14 cellular contexts compared by ENCODE assay signal in the genomic region with DNA sequence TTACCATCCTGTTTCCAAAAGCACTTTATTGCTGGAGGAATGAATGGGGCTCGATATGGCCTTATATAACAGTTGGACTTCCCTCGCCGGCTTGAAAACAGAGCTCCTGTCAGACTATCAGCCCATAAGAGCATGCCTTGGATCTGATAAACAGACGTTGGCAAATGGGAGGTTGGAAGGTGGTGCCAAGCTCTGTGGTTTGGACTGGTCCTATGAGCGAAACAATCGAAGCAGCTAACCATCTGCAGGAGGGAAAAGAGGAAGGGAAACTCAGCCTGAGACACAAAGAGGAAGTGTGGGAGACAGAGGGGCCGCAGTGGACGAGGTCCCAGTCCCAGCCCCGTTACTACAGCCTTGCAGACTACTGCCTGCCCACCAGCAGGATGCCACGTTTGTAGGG.
DNase-seq lines count a peak whose midpoint lies in the region; ATAC-seq and TF ChIP-seq lines count a peak whose summit lies in the region.
"Had no signal": no experiment of that assay in that cellular context is flagged by ENCODE, and none has a peak within 500 bp of the region (broad histone marks: within the 10 kb centered on the region; RNA-seq: fewer than 3 reads in every experiment).

No MANE protein-coding gene starts in this region.

- no peak overlapping the region for H3K27ac Mint-ChIP-seq in CD8-positive, alpha-beta T cell
- H3K27ac Mint-ChIP-seq: activated T-cell treated with anti-CD3 and anti-CD28 coated beads, Interleukin-2, amount 50 U/mL, for 24 hours had no signal

- H3K9me3 Mint-ChIP-seq in CD8-positive, alpha-beta T cell, result no peaks in the 10 kb centered on the region
- H3K9me3 Mint-ChIP-seq: activated T-cell treated with anti-CD3 and anti-CD28 coated beads, Interleukin-2, amount 50 U/mL, for 24 hours; naive thymus-derived CD8-positive, alpha-beta T cell had no signal

- in situ Hi-C loops in G401 (cut with HindIII; ENCODE audit: low sequenced_read_pairs), result no loop called here

- no peaks in the 10 kb centered on the region for H3K4me1 ChIP-seq in CD8-positive, alpha-beta T cell (ENCODE audit: insufficient read depth, low read length)

- POLR2A ChIA-PET in CD8-positive, alpha-beta T cell (lab: Charles Lee), result no interaction called here

- intact Hi-C loops in CD8-positive, alpha-beta T cell (cut with DNase I, micrococcal nuclease), result no loop called here

- H3K4me1 Mint-ChIP-seq in CD8-positive, alpha-beta T cell (ENCODE audit: low read depth), result no peaks in the 10 kb centered on the region

- DNase-seq in G401 (ENCODE audit: low spot score), result peak; percentile 81
- peak; percentile 99 for DNase-seq in NOMO-1 treated with DMSO at 0.1 percent for 48 hours (lab: John Stamatoyannopoulos, UW; ENCODE audit: unreplicated experiment)
- peak; percentile 29 for DNase-seq in globus pallidus (ENCODE audit: low spot score)
- no peak for DNase-seq in midbrain (lab: John Stamatoyannopoulos, UW)
- DNase-seq in CD8-positive, alpha-beta T cell, result no peak
- DNase-seq: activated T-cell treated with anti-CD3 and anti-CD28 coated beads, Interleukin-2, amount 50 U/mL, for 24 hours; brain microvascular endothelial cell; GOT3; naive thymus-derived CD8-positive, alpha-beta T cell; NCI-H1092 had no signal

- no peak overlapping the region for H3K27ac ChIP-seq in CD8-positive, alpha-beta T cell (ENCODE audit: low read depth, low read length)
- H3K27ac ChIP-seq: brain microvascular endothelial cell, C4-2B had no signal

- peaks cover 4% of the 10 kb centered on the region for H3K27me3 Mint-ChIP-seq in CD8-positive, alpha-beta T cell (ENCODE audit: low read depth)
- H3K27me3 Mint-ChIP-seq: activated T-cell treated with anti-CD3 and anti-CD28 coated beads, Interleukin-2, amount 50 U/mL, for 24 hours had no signal

- H3K4me3 Mint-ChIP-seq in CD8-positive, alpha-beta T cell, result no peak overlapping the region
- H3K4me3 Mint-ChIP-seq: activated T-cell treated with anti-CD3 and anti-CD28 coated beads, Interleukin-2, amount 50 U/mL, for 24 hours; naive thymus-derived CD8-positive, alpha-beta T cell had no signal

- no peaks in the 10 kb centered on the region for H3K36me3 ChIP-seq in CD8-positive, alpha-beta T cell (ENCODE audit: insufficient read depth, low read length)
- H3K36me3 ChIP-seq: brain microvascular endothelial cell had no signal

- H3K9me3 ChIP-seq in CD8-positive, alpha-beta T cell (ENCODE audit: low read length), result no peaks in the 10 kb centered on the region

- TF ChIP-seq CTCF in CD8-positive, alpha-beta T cell (IDR thresholded peaks at IDR 0.05), result no peak

- no peaks in the 10 kb centered on the region for H3K36me3 Mint-ChIP-seq in CD8-positive, alpha-beta T cell
- H3K36me3 Mint-ChIP-seq: naive thymus-derived CD8-positive, alpha-beta T cell had no signal

- no peak overlapping the region for H3K4me3 ChIP-seq in CD8-positive, alpha-beta T cell (ENCODE audit: low read depth, low read length)

- H3K27me3 ChIP-seq in CD8-positive, alpha-beta T cell (ENCODE audit: insufficient read depth, low read length), result no peaks in the 10 kb centered on the region
- H3K27me3 ChIP-seq: brain microvascular endothelial cell had no signal

- ATAC-seq in GM21526 (IDR thresholded peaks at IDR 0.05; ENCODE audit: low FRiP score, unreplicated experiment) (peak; percentile 72), HG02763 (IDR thresholded peaks at IDR 0.05; ENCODE audit: unreplicated experiment) (no peak), GM18520 (IDR thresholded peaks at IDR 0.05; ENCODE audit: unreplicated experiment) (no peak)
- ATAC-seq in CD8-positive, alpha-beta T cell, result no peak
- ATAC-seq: naive thymus-derived CD8-positive, alpha-beta T cell had no signal

- CTCF ChIA-PET in CD8-positive, alpha-beta T cell (lab: Charles Lee), result no interaction called here

Comparison
In these comparisons a context has a peak if more than half of its experiments do, and no peak if none do; other contexts are left out.
1. DNase-seq: peak in G401 (single experiment), NOMO-1 treated with DMSO at 0.1 percent for 48 hours (single experiment) and globus pallidus (single experiment); none in midbrain (single experiment) and CD8-positive, alpha-beta T cell (0 of 7).